Comparison of ENCODE assay signal across 9 cellular contexts in genomic region chr7:75962607-75963382, GRCh38. TPM values are rescaled to one million over a fixed set of nuclear protein-coding genes. Genes with fewer than 3 reads are reported as not detected.
DNase-seq lines count a peak whose midpoint lies in the region; ATAC-seq, FAIRE-seq and TF ChIP-seq lines count a peak whose summit lies in the region.
"Had no signal": no experiment of that assay in that cellular context is flagged by ENCODE, and none has a peak within 500 bp of the region (broad histone marks: within the 10 kb centered on the region; RNA-seq: fewer than 3 reads in every experiment).

No MANE protein-coding gene starts in this region.

- H3K4me1 Mint-ChIP-seq in astrocyte (ENCODE audit: low read depth, unreplicated experiment): peaks cover 4% of the 10 kb centered on the region
- peaks cover 0 to 5% (median 0%) of the 10 kb centered on the region in 3 donors for H3K4me1 Mint-ChIP-seq in CD8-positive, alpha-beta memory T cell

- H2BK12ac ChIP-seq in neuronal stem cell (ENCODE audit: low read length): no peak overlapping the region

- no peak overlapping the region for H3K4ac ChIP-seq in neuronal stem cell (ENCODE audit: low read length)

- H3K79me1 ChIP-seq in neuronal stem cell (ENCODE audit: low read depth, low read length): peaks cover 2% of the 10 kb centered on the region

- H3K9ac ChIP-seq in astrocyte (ENCODE audit: low read length): peak overlapping the region; percentile 85
- peak overlapping the region; percentile 7 for H3K9ac ChIP-seq in neuronal stem cell (ENCODE audit: low read depth, low read length, poor library complexity)

- no peak overlapping the region for H3K23ac ChIP-seq in neuronal stem cell (ENCODE audit: low read depth, low read length, poor library complexity)

- H3K4me2 ChIP-seq in astrocyte (ENCODE audit: low read length) (peak overlapping the region; percentile 71), neuronal stem cell (ENCODE audit: insufficient read depth, low read length, poor library complexity, severe bottlenecking) (peak overlapping the region; percentile 19)

- H3K9me3 Mint-ChIP-seq in astrocyte (ENCODE audit: unreplicated experiment): no peaks in the 10 kb centered on the region
- H3K9me3 Mint-ChIP-seq in CD8-positive, alpha-beta memory T cell: no peaks in the 10 kb centered on the region

- no peaks in the 10 kb centered on the region for H3K27me3 Mint-ChIP-seq in astrocyte (ENCODE audit: low read depth, unreplicated experiment)
- H3K27me3 Mint-ChIP-seq in CD8-positive, alpha-beta memory T cell: no peaks in the 10 kb centered on the region

- peak overlapping the region; percentile 49 for H2AK5ac ChIP-seq in neuronal stem cell (ENCODE audit: low read depth, low read length)

- no peak overlapping the region for H3K4me3 Mint-ChIP-seq in astrocyte (ENCODE audit: unreplicated experiment)
- no peak overlapping the region for H3K4me3 Mint-ChIP-seq in CD8-positive, alpha-beta memory T cell

- ATAC-seq in aorta (ENCODE audit: low FRiP score): peak; percentile 60
- no peak for ATAC-seq in GM19328 (IDR thresholded peaks at IDR 0.05; ENCODE audit: unreplicated experiment)

- CTCF ChIA-PET in CD8-positive, alpha-beta memory T cell (lab: Charles Lee): no interaction called here

- TF ChIP-seq CTCF in astrocyte (IDR thresholded peaks at IDR 0.05; ENCODE audit: insufficient read depth, low read depth, low read length): no peak
- TF ChIP-seq CTCF in foreskin fibroblast (IDR thresholded peaks at IDR 0.05; ENCODE audit: low read depth, low read length): no peak

- no peak overlapping the region for H2BK120ac ChIP-seq in neuronal stem cell (ENCODE audit: low read depth, low read length)

- H4K8ac ChIP-seq in neuronal stem cell (ENCODE audit: low read depth, low read length): no peak overlapping the region

- H3K4me3 ChIP-seq in astrocyte (ENCODE audit: insufficient read depth, low read depth, low read length): no peak overlapping the region
- H3K4me3 ChIP-seq in foreskin fibroblast (ENCODE audit: low read depth in 1 of 2, low read length in 2 of 2): no peak overlapping the region
- H3K4me3 ChIP-seq in neuronal stem cell (ENCODE audit: low read length in 2 of 2): no peak overlapping the region
- no peak overlapping the region for H3K4me3 ChIP-seq in aorta (ENCODE audit: low read length in 2 of 2)
- H3K4me3 ChIP-seq in CD8-positive, alpha-beta memory T cell (ENCODE audit: low read length): no peak overlapping the region
- H3K4me3 ChIP-seq: SJCRH30 had no signal

- H2AFZ ChIP-seq in astrocyte (ENCODE audit: low read depth, low read length): no peak overlapping the region
- no peak overlapping the region for H2AFZ ChIP-seq in neuronal stem cell (ENCODE audit: low read length)

- peak overlapping the region; percentile 67 for H4K91ac ChIP-seq in neuronal stem cell (ENCODE audit: low read depth, low read length, poor library complexity)

- peaks cover 20% of the 10 kb centered on the region for H3K36me3 Mint-ChIP-seq in astrocyte (ENCODE audit: low read depth, unreplicated experiment)
- H3K36me3 Mint-ChIP-seq in CD8-positive, alpha-beta memory T cell: peaks cover 0 to 68% (median 5%) of the 10 kb centered on the region in 3 donors

- POLR2A ChIA-PET in CD8-positive, alpha-beta memory T cell (lab: Charles Lee): no interaction called here

- no peak overlapping the region for H2BK5ac ChIP-seq in neuronal stem cell (ENCODE audit: low read length)

- FAIRE-seq in astrocyte (lab: Jason Lieb, UNC): peak; percentile 9

- intact Hi-C loops in aorta (cut with DNase I): no loop called here

- H3K79me2 ChIP-seq in astrocyte (ENCODE audit: insufficient read depth, low read length): no peaks in the 10 kb centered on the region

- no peaks in the 10 kb centered on the region for H3K9me3 ChIP-seq in astrocyte (ENCODE audit: insufficient read depth, low read depth, low read length)
- no peaks in the 10 kb centered on the region for H3K9me3 ChIP-seq in neuronal stem cell (replicated peaks in 1 of 2; ENCODE audit: control insufficient read depth in 2 of 2, insufficient read depth in 1 of 2, low read depth in 1 of 2, low read length in 2 of 2)
- H3K9me3 ChIP-seq in aorta (ENCODE audit: control insufficient read depth, low read length): no peaks in the 10 kb centered on the region
- no peaks in the 10 kb centered on the region for H3K9me3 ChIP-seq in CD8-positive, alpha-beta memory T cell (ENCODE audit: low read length)
- H3K9me3 ChIP-seq: SJCRH30 had no signal

- H3K18ac ChIP-seq in neuronal stem cell (ENCODE audit: low read length): peak overlapping the region; percentile 66

- H3K4me1 ChIP-seq in astrocyte (ENCODE audit: insufficient read depth, low read length): peaks cover 24% of the 10 kb centered on the region
- peaks cover 33 to 46% of the 10 kb centered on the region in 2 donors for H3K4me1 ChIP-seq in neuronal stem cell (ENCODE audit: control insufficient read depth in 2 of 2, insufficient read depth in 1 of 2, low read depth in 1 of 2, low read length in 2 of 2)
- peaks cover 0 to 2% of the 10 kb centered on the region in 2 donors for H3K4me1 ChIP-seq in aorta (ENCODE audit: control insufficient read depth in 1 of 2, insufficient read depth in 2 of 2, low read length in 2 of 2)
- no peaks in the 10 kb centered on the region for H3K4me1 ChIP-seq in CD8-positive, alpha-beta memory T cell (ENCODE audit: insufficient read depth, low read length)

- H3K27me3 ChIP-seq in astrocyte (ENCODE audit: insufficient read depth, low read length) (no peaks in the 10 kb centered on the region), neuronal stem cell (ENCODE audit: control insufficient read depth in 3 of 3, insufficient read depth in 3 of 3, low read depth in 1 of 3, low read length in 3 of 3) (no peaks in the 10 kb centered on the region), aorta (ENCODE audit: control insufficient read depth in 1 of 2, insufficient read depth in 2 of 2, low read length in 1 of 2) (no peaks in the 10 kb centered on the region)
- no peaks in the 10 kb centered on the region for H3K27me3 ChIP-seq in CD8-positive, alpha-beta memory T cell (ENCODE audit: insufficient read depth, low read length, poor library complexity, severe bottlenecking)
- H3K27me3 ChIP-seq: SJCRH30 had no signal

- H2BK15ac ChIP-seq in neuronal stem cell (ENCODE audit: low read length): peak overlapping the region; percentile 13

- DNase-seq in astrocyte (ENCODE audit: low read depth) (peak; percentile 92), foreskin fibroblast (peak; percentile 72 to 77), neuronal stem cell (ENCODE audit: low spot score) (peak; percentile 62), aorta (peak; percentile 73 to 88), GF-D8 (lab: John Stamatoyannopoulos, UW) (no peak)
- DNase-seq in CD8-positive, alpha-beta memory T cell: no peak
- DNase-seq: NCI-H2081 treated with DMSO at 0.1 percent for 48 hours, SJCRH30 had no signal

- H3K27ac ChIP-seq in astrocyte (ENCODE audit: low read depth, low read length) (peak overlapping the region; percentile 97), neuronal stem cell (replicated peaks; ENCODE audit: low read length) (peak overlapping the region; percentile 83), aorta (ENCODE audit: low read depth in 1 of 2, low read length in 2 of 2) (peak overlapping the region; percentile 77 to 92)
- H3K27ac ChIP-seq in CD8-positive, alpha-beta memory T cell (ENCODE audit: low read depth, low read length): no peak overlapping the region
- H3K27ac ChIP-seq: SJCRH30 had no signal

- peaks cover 2% of the 10 kb centered on the region for H4K20me1 ChIP-seq in astrocyte (ENCODE audit: insufficient read depth, low read length)

- WGBS in neuronal stem cell (ENCODE audit: extremely low coverage in 2 of 2, insufficient read length in 2 of 2, insufficient replicate concordance in 1 of 2), 2 donors: no CpG with 5 or more reads among the region's 18 CpGs
- 3 to 7% methylated on average over 18 of the region's 18 CpGs for WGBS in aorta, 2 donors

- no peaks in the 10 kb centered on the region for H3K36me3 ChIP-seq in astrocyte (ENCODE audit: insufficient read depth, low read length)
- H3K36me3 ChIP-seq in neuronal stem cell (replicated peaks in 1 of 2; ENCODE audit: control insufficient read depth in 2 of 2, insufficient read depth in 2 of 2, low read length in 2 of 2): peaks cover under 1 to 24% of the 10 kb centered on the region in 2 donors
- H3K36me3 ChIP-seq in aorta (ENCODE audit: control insufficient read depth in 1 of 2, insufficient read depth in 2 of 2, low read length in 1 of 2): peaks cover 0 to 2% of the 10 kb centered on the region in 2 donors
- no peaks in the 10 kb centered on the region for H3K36me3 ChIP-seq in CD8-positive, alpha-beta memory T cell (ENCODE audit: insufficient read depth, low read length)

- no peak overlapping the region for H3K27ac Mint-ChIP-seq in astrocyte (ENCODE audit: unreplicated experiment)
- peak overlapping the region in 3 of 8 donors; percentile 11 to 61 (median 60) for H3K27ac Mint-ChIP-seq in CD8-positive, alpha-beta memory T cell

- H3K14ac ChIP-seq in neuronal stem cell (ENCODE audit: low read length): no peak overlapping the region

RNA-seq across cellular contexts. Expression of gene TMEM120A, which starts 31.6 kb away (rescaled TPM):
- total RNA-seq in astrocyte (32.3 and 34.2 TPM in 2 replicates), aorta (10 to 100 TPM; 53.8 to 75.1 TPM)
- polyA plus RNA-seq in neuronal stem cell (2013, experiment 1 of 2): 17.6 TPM
- 17.4 TPM for polyA plus RNA-seq in neuronal stem cell (2013, experiment 2 of 2)
- polyA plus RNA-seq in aorta: 100 to 1,000 TPM in 1 of 2 donors, 10 to 100 TPM in 1; 84.0 to 144 TPM
- total RNA-seq in CD8-positive, alpha-beta memory T cell: 10 to 100 TPM; 30.6 to 41.5 TPM
- polyA plus RNA-seq in CD8-positive, alpha-beta memory T cell: 30.0 TPM

RNA-seq across cellular contexts. Expression of gene POR, which starts 47.8 kb away (rescaled TPM):
- total RNA-seq in astrocyte (73.6 and 74.1 TPM in 2 replicates), aorta (100 to 1,000 TPM in 1 of 2 donors, 10 to 100 TPM in 1; 87.4 to 121 TPM)
- 61.0 TPM for polyA plus RNA-seq in neuronal stem cell (2013, experiment 1 of 2)
- 62.9 TPM for polyA plus RNA-seq in neuronal stem cell (2013, experiment 2 of 2)
- 10 to 100 TPM; 40.4 to 71.8 TPM for polyA plus RNA-seq in aorta
- 10 to 100 TPM; 40.7 to 41.6 TPM for total RNA-seq in CD8-positive, alpha-beta memory T cell
- polyA plus RNA-seq in CD8-positive, alpha-beta memory T cell: 61.4 TPM

Comparison
In these comparisons a context has a peak if more than half of its experiments do, and no peak if none do; other contexts are left out.
1. DNase-seq: peak in astrocyte (single experiment), foreskin fibroblast (2 of 2), neuronal stem cell (single experiment) and aorta (2 of 2); none in GF-D8 (single experiment) and CD8-positive, alpha-beta memory T cell (0 of 5).